ENCODE assay signal across 18 cellular contexts in the genomic region with DNA sequence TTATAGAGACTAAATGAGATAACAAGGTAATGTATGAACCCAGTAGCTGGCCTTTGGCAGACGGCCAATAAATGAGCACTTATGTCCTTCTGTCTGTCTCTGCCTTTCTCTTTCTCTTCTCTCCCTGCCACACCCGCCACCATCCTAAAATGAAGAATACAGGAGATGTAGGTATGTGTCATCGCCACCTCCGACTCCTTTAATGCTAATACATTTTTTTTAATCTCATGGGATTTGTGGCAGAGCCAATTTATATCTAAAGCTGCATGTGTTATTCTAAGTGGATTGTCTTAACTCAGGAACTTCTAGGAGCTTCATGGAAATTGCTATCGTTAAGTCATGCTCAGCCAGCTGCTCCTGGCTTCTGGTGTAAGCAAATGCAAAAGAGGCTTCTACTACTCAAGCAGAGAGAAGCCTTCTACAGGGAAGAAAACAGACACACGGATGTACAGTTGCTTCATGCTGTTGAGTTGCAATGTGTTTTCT. TPM values are rescaled to one million over a fixed set of nuclear protein-coding genes. Genes with fewer than 3 reads are reported as not detected.
A peak's percentile ranks its signal among the peaks of the same experiment; 100 is the strongest.
DNase-seq lines count a peak whose midpoint lies in the region; FAIRE-seq and TF ChIP-seq lines count a peak whose summit lies in the region.
"Had no signal": no experiment of that assay in that cellular context is flagged by ENCODE, and none has a peak within 500 bp of the region (broad histone marks: within the 10 kb centered on the region; RNA-seq: fewer than 3 reads in every experiment).

No MANE protein-coding gene starts in this region.

- no peak overlapping the region for H3K27ac Mint-ChIP-seq in progenitor cell of endocrine pancreas
- H3K27ac Mint-ChIP-seq: activated naive CD8-positive, alpha-beta T cell treated with anti-CD3 and anti-CD28 coated beads for 36 hours; nephron; T-helper 2 cell treated with Interferon-gamma antibody and Interleukin-4, amounts not matched to agents 5 μg/mL and 100 μg/mL, for 36 hours had no signal

- H3K4me1 ChIP-seq in hepatocyte (ENCODE audit: insufficient read depth) = peaks cover 18% of the 10 kb centered on the region
- H3K4me1 ChIP-seq: thyroid gland had no signal

- H3K4me1 Mint-ChIP-seq in progenitor cell of endocrine pancreas (ENCODE audit: low read depth) = no peaks in the 10 kb centered on the region

- no peaks in the 10 kb centered on the region for H3K36me3 Mint-ChIP-seq in progenitor cell of endocrine pancreas (ENCODE audit: insufficient read depth)

- no peaks in the 10 kb centered on the region for H3K36me3 ChIP-seq in hepatocyte (replicated peaks; ENCODE audit: insufficient read depth, low read depth)
- H3K36me3 ChIP-seq: thyroid gland had no signal

- H3K27me3 Mint-ChIP-seq in progenitor cell of endocrine pancreas = no peaks in the 10 kb centered on the region
- H3K27me3 Mint-ChIP-seq: activated naive CD8-positive, alpha-beta T cell treated with anti-CD3 and anti-CD28 coated beads for 36 hours had no signal

- FAIRE-seq in D721Med (lab: Jason Lieb, UNC) = peak; percentile 88
- FAIRE-seq: frontal cortex, HTR-8/SVneo, RCC 7860 had no signal

- no peak overlapping the region for H2AFZ ChIP-seq in hepatocyte

- H3K9me2 ChIP-seq in hepatocyte (replicated peaks; ENCODE audit: insufficient read depth) = no peaks in the 10 kb centered on the region

- H3K27ac ChIP-seq in VCaP (peak overlapping the region; percentile 47; the same call in 1 of the 2 replicates), hepatocyte (peak overlapping the region; percentile 24)
- H3K27ac ChIP-seq: skin epidermis, thyroid gland had no signal

- intact Hi-C loops in posterior vena cava (cut with DNase I) = no loop called here

- H3K9me3 ChIP-seq in hepatocyte (ENCODE audit: low read depth) = no peaks in the 10 kb centered on the region
- H3K9me3 ChIP-seq: thyroid gland had no signal

- no peaks in the 10 kb centered on the region for H3K9me3 Mint-ChIP-seq in progenitor cell of endocrine pancreas (ENCODE audit: low read depth)
- H3K9me3 Mint-ChIP-seq: nephron; T-helper 2 cell treated with Interferon-gamma antibody and Interleukin-4, amounts not matched to agents 5 μg/mL and 100 μg/mL, for 36 hours had no signal

- H3K79me2 ChIP-seq in hepatocyte = no peaks in the 10 kb centered on the region

- H3K4me3 ChIP-seq in hepatocyte = no peak overlapping the region
- H3K4me3 ChIP-seq: skin epidermis, thyroid gland had no signal

- DNase-seq in D721Med (ENCODE audit: insufficient read length, low spot score) (no peak), NCI-H1105 treated with DMSO at 0.1 percent for 48 hours (lab: John Stamatoyannopoulos, UW) (peak; percentile 17), hepatocyte (ENCODE audit: low spot score) (peak; percentile 35), NCI-H2029 (lab: John Stamatoyannopoulos, UW) (no peak), progenitor cell of endocrine pancreas (ENCODE audit: low spot score, unreplicated experiment) (no peak), cerebellum (ENCODE audit: low spot score) (no peak), posterior vena cava (ENCODE audit: low spot score) (no peak)
- DNase-seq: activated naive CD8-positive, alpha-beta T cell treated with anti-CD3 and anti-CD28 coated beads for 36 hours; thyroid gland had no signal

- H3K4me2 ChIP-seq in hepatocyte = peak overlapping the region; percentile 31

- no peak overlapping the region for H3K4me3 Mint-ChIP-seq in progenitor cell of endocrine pancreas (ENCODE audit: low read depth)
- H3K4me3 Mint-ChIP-seq: activated naive CD8-positive, alpha-beta T cell treated with anti-CD3 and anti-CD28 coated beads for 36 hours; nephron; T-helper 2 cell treated with Interferon-gamma antibody and Interleukin-4, amounts not matched to agents 5 μg/mL and 100 μg/mL, for 36 hours had no signal

- WGBS in hepatocyte (ENCODE audit: low lambda C conversion rate, missing lambda C conversion rate) = 62% methylated on average over 6 of the region's 6 CpGs

- no peaks in the 10 kb centered on the region for H3K27me3 ChIP-seq in hepatocyte
- H3K27me3 ChIP-seq: thyroid gland had no signal

- TF ChIP-seq CTCF in D721Med (IDR thresholded peaks at IDR 0.05; ENCODE audit: insufficient read depth, missing control alignments) (no peak), VCaP (conservative IDR thresholded peaks at IDR 0.05) (no peak), hepatocyte (IDR thresholded peaks at IDR 0.05; ENCODE audit: poor library complexity) (no peak), progenitor cell of endocrine pancreas (IDR thresholded peaks at IDR 0.05; ENCODE audit: unreplicated experiment) (no peak)

- no peaks in the 10 kb centered on the region for H4K20me1 ChIP-seq in hepatocyte (ENCODE audit: insufficient read depth, poor library complexity, severe bottlenecking)

RNA-seq across cellular contexts. Expression of a gene that starts 2.2 kb away (rescaled TPM):
- total RNA-seq in hepatocyte (44.6 and 46.6 TPM in 2 replicates), progenitor cell of endocrine pancreas (not detected in 2 replicates), cerebellum (not detected), posterior vena cava (under 1 TPM in 1 of 2 donors, not detected in 1; 0.10 TPM)
- 9.3 and 14.2 TPM in 2 replicates for polyA plus RNA-seq in hepatocyte
- total RNA-seq: activated CD8-positive, alpha-beta memory T cell treated with anti-CD3 and anti-CD28 coated beads for 36 hours; activated naive CD8-positive, alpha-beta T cell treated with anti-CD3 and anti-CD28 coated beads for 36 hours; chondrocyte; frontal cortex; thyroid gland had no signal

RNA-seq across cellular contexts. Expression of a gene that starts 10.8 kb away (rescaled TPM):
- total RNA-seq in hepatocyte (not detected in 2 replicates), progenitor cell of endocrine pancreas (not detected in 2 replicates), cerebellum (not detected), posterior vena cava (not detected)
- polyA plus RNA-seq in hepatocyte = not detected in 2 replicates
- total RNA-seq: activated CD8-positive, alpha-beta memory T cell treated with anti-CD3 and anti-CD28 coated beads for 36 hours; activated naive CD8-positive, alpha-beta T cell treated with anti-CD3 and anti-CD28 coated beads for 36 hours; chondrocyte; frontal cortex; thyroid gland had no signal

RNA-seq across cellular contexts. Expression of a gene that starts 51.9 kb away (rescaled TPM):
- total RNA-seq in hepatocyte = 122 and 125 TPM in 2 replicates
- 106 and 111 TPM in 2 replicates for polyA plus RNA-seq in hepatocyte
- total RNA-seq in progenitor cell of endocrine pancreas = 84.8 and 94.7 TPM in 2 replicates
- 101 TPM for total RNA-seq in cerebellum
- total RNA-seq in posterior vena cava = 10 to 100 TPM; 52.2 to 55.2 TPM

Comparison
In these comparisons a context has a peak if more than half of its experiments do, and no peak if none do; other contexts are left out.
1. DNase-seq: peak in NCI-H1105 treated with DMSO at 0.1 percent for 48 hours (single experiment) and hepatocyte (single experiment); none in D721Med (single experiment), NCI-H2029 (single experiment), progenitor cell of endocrine pancreas (single experiment), cerebellum (single experiment) and posterior vena cava (single experiment).
2. RNA of a gene that starts 2.2 kb away (total RNA-seq): 44.6 to 46.6 TPM in hepatocyte; 0.10 TPM in posterior vena cava, not detected in progenitor cell of endocrine pancreas and not detected in cerebellum (single experiment); every median in the first group is over 10 times any median in the second.